In genomic region chr15:66772967-66773873, GRCh38 we compare ENCODE assay signal across 10 cellular contexts.
DNase-seq lines count a peak whose midpoint lies in the region; ATAC-seq and TF ChIP-seq lines count a peak whose summit lies in the region.
"Had no signal": no experiment of that assay in that cellular context is flagged by ENCODE, and none has a peak within 500 bp of the region (broad histone marks: within the 10 kb centered on the region; RNA-seq: fewer than 3 reads in every experiment).

No MANE protein-coding gene starts in this region.

- H4K12ac ChIP-seq in trophoblast cell (ENCODE audit: low read depth, low read length) = peak overlapping the region; percentile 65

- H3K36me3 ChIP-seq in WERI-Rb-1 (no peaks in the 10 kb centered on the region), trophoblast cell (ENCODE audit: control insufficient read depth in 1 of 2, insufficient read depth in 2 of 2, low read length in 2 of 2) (peaks cover 39 to 60% of the 10 kb centered on the region in 2 experiments)

- no peaks in the 10 kb centered on the region for H3K4me1 Mint-ChIP-seq in natural killer cell treated with Interleukin-12 subunit alpha and Interleukin-12 subunit beta and Interleukin-15 and Interleukin-18, amount 100 ng/mL, for 72 hours (ENCODE audit: low read depth in 2 of 2)

- H4K8ac ChIP-seq in trophoblast cell (ENCODE audit: low read depth, low read length) = peak overlapping the region; percentile 71

- H3K27me3 Mint-ChIP-seq in natural killer cell treated with Interleukin-12 subunit alpha and Interleukin-12 subunit beta and Interleukin-15 and Interleukin-18, amount 100 ng/mL, for 72 hours = peaks cover 0 to 2% of the 10 kb centered on the region in 2 donors

- H3K9me3 ChIP-seq in WERI-Rb-1 (ENCODE audit: severe bottlenecking) (no peaks in the 10 kb centered on the region), trophoblast cell (ENCODE audit: insufficient read depth, low read depth, low read length) (no peaks in the 10 kb centered on the region)

- no CpG with 5 or more reads among the region's 16 CpGs for WGBS in trophoblast cell (ENCODE audit: extremely low coverage, insufficient coverage, insufficient read length)

- TF ChIP-seq CTCF in WERI-Rb-1 (IDR thresholded peaks at IDR 0.05; ENCODE audit: low read depth, low read length) = no peak

- H3K4me2 ChIP-seq in trophoblast cell (ENCODE audit: low read length) = no peak overlapping the region

- peak overlapping the region; percentile 73 for H3K14ac ChIP-seq in trophoblast cell (ENCODE audit: low read length)

- intact Hi-C loops in left ventricle myocardium superior (cut with micrococcal nuclease) = loop anchor here (10.0 kb wide), 1 partner anchor 68 kb away; the partner anchor contains the start of gene SMAD6

- H3K4me3 Mint-ChIP-seq in natural killer cell treated with Interleukin-12 subunit alpha and Interleukin-12 subunit beta and Interleukin-15 and Interleukin-18, amount 100 ng/mL, for 72 hours = no peak overlapping the region
- H3K4me3 Mint-ChIP-seq: CD8-positive, alpha-beta T cell had no signal

- H2AFZ ChIP-seq in trophoblast cell (ENCODE audit: insufficient read depth, low read length, poor library complexity) = no peak overlapping the region

- no peaks in the 10 kb centered on the region for H3K27me3 ChIP-seq in WERI-Rb-1 (ENCODE audit: insufficient read depth, low read depth, severe bottlenecking)
- H3K27me3 ChIP-seq in trophoblast cell (ENCODE audit: insufficient read depth, low read length) = no peaks in the 10 kb centered on the region

- peak overlapping the region; percentile 85 for H2BK12ac ChIP-seq in trophoblast cell (ENCODE audit: low read length)

- ATAC-seq in left ventricle myocardium superior (peak; percentile 30), GM18907 (IDR thresholded peaks at IDR 0.05; ENCODE audit: unreplicated experiment) (no peak)
- no peak for ATAC-seq in natural killer cell treated with Interleukin-12 subunit alpha and Interleukin-12 subunit beta and Interleukin-15 and Interleukin-18, amount 100 ng/mL, for 72 hours
- ATAC-seq: CD8-positive, alpha-beta T cell had no signal

- peak overlapping the region; percentile 69 for H4K91ac ChIP-seq in trophoblast cell (ENCODE audit: low read depth, low read length)

- in situ Hi-C loops in Caki2 (cut with HindIII; ENCODE audit: low pct_unique_long_range_greater_than_20kb, low sequenced_read_pairs) = no loop called here

- peak overlapping the region; percentile 60 for H2BK5ac ChIP-seq in trophoblast cell (ENCODE audit: low read depth, low read length, poor library complexity)

- H3K27ac ChIP-seq in WERI-Rb-1 (peak overlapping the region; percentile 38), trophoblast cell (ENCODE audit: low read depth, low read length) (peak overlapping the region; percentile 74)

- DNase-seq in Caki2 (ENCODE audit: low read depth) = peak; percentile 71
- DNase-seq in WERI-Rb-1 = no peak
- peak; percentile 41 for DNase-seq in left ventricle myocardium superior
- DNase-seq in trophoblast cell = no peak
- DNase-seq in effector CD4-positive, alpha-beta T cell = no peak
- no peak for DNase-seq in medulla oblongata (ENCODE audit: extremely low spot score)
- DNase-seq in natural killer cell treated with Interleukin-12 subunit alpha and Interleukin-12 subunit beta and Interleukin-15 and Interleukin-18, amount 100 ng/mL, for 72 hours (ENCODE audit: low spot score) = no peak
- DNase-seq: CD8-positive, alpha-beta T cell; NCI-H1105 had no signal

- H3K4me3 ChIP-seq in WERI-Rb-1 (ENCODE audit: low read depth, low read length) (no peak overlapping the region), trophoblast cell (ENCODE audit: low read depth, low read length) (no peak overlapping the region)

- no peaks in the 10 kb centered on the region for H3K9me3 Mint-ChIP-seq in natural killer cell treated with Interleukin-12 subunit alpha and Interleukin-12 subunit beta and Interleukin-15 and Interleukin-18, amount 100 ng/mL, for 72 hours
- H3K9me3 Mint-ChIP-seq: CD8-positive, alpha-beta T cell had no signal

- peak overlapping the region; percentile 72 for H2AK5ac ChIP-seq in trophoblast cell (ENCODE audit: low read length)

- no peak overlapping the region for H3K9ac ChIP-seq in trophoblast cell (ENCODE audit: low read length)

- no peak overlapping the region for H3K27ac Mint-ChIP-seq in natural killer cell treated with Interleukin-12 subunit alpha and Interleukin-12 subunit beta and Interleukin-15 and Interleukin-18, amount 100 ng/mL, for 72 hours
- H3K27ac Mint-ChIP-seq: CD8-positive, alpha-beta T cell had no signal

- no peaks in the 10 kb centered on the region for H3K36me3 Mint-ChIP-seq in natural killer cell treated with Interleukin-12 subunit alpha and Interleukin-12 subunit beta and Interleukin-15 and Interleukin-18, amount 100 ng/mL, for 72 hours
- H3K36me3 Mint-ChIP-seq: CD8-positive, alpha-beta T cell had no signal

- peaks cover 12% of the 10 kb centered on the region for H3K79me2 ChIP-seq in trophoblast cell (ENCODE audit: control insufficient read depth, insufficient read depth, low read length, poor library complexity)

- peaks cover 11% of the 10 kb centered on the region for H3K79me1 ChIP-seq in trophoblast cell (ENCODE audit: low read length)

- peak overlapping the region; percentile 57 for H3K4ac ChIP-seq in trophoblast cell (ENCODE audit: low read depth, low read length)

- H2BK120ac ChIP-seq in trophoblast cell (ENCODE audit: insufficient read depth, low read length, poor library complexity) = peak overlapping the region; percentile 57

- no peak overlapping the region for H3K23ac ChIP-seq in trophoblast cell (ENCODE audit: low read length)

- peak overlapping the region; percentile 88 for H3K18ac ChIP-seq in trophoblast cell (ENCODE audit: low read length)

- H3K4me1 ChIP-seq in trophoblast cell (ENCODE audit: control insufficient read depth in 1 of 2, insufficient read depth in 2 of 2, low read length in 2 of 2) = peaks cover 28 to 48% of the 10 kb centered on the region in 2 experiments

Comparison
In these comparisons a context has a peak if more than half of its experiments do, and no peak if none do; other contexts are left out.
1. DNase-seq: peak in Caki2 (single experiment) and left ventricle myocardium superior (single experiment); none in WERI-Rb-1 (single experiment), trophoblast cell (0 of 2), effector CD4-positive, alpha-beta T cell (single experiment), medulla oblongata (single experiment) and natural killer cell treated with Interleukin-12 subunit alpha and Interleukin-12 subunit beta and Interleukin-15 and Interleukin-18, amount 100 ng/mL, for 72 hours (single experiment).